17 cellular contexts compared by ENCODE assay signal in genomic region chr10:3225589-3225988, GRCh38. TPM values are rescaled to one million over a fixed set of nuclear protein-coding genes. Genes with fewer than 3 reads are reported as not detected.
DNase-seq lines count a peak whose midpoint lies in the region; TF ChIP-seq lines count a peak whose summit lies in the region.
"Had no signal": no experiment of that assay in that cellular context is flagged by ENCODE, and none has a peak within 500 bp of the region (broad histone marks: within the 10 kb centered on the region; RNA-seq: fewer than 3 reads in every experiment).

No MANE protein-coding gene starts in this region.

- H3K36me3 ChIP-seq in mesodermal cell (ENCODE audit: control insufficient read depth, insufficient read depth, low read length) = no peaks in the 10 kb centered on the region
- no peaks in the 10 kb centered on the region for H3K36me3 ChIP-seq in spleen
- H3K36me3 ChIP-seq: BLaER1, uterus had no signal

- peaks cover 0 to 3% (median 0%) of the 10 kb centered on the region in 7 donors for H3K27me3 ChIP-seq in spleen (replicated peaks in 1 of 7)
- H3K27me3 ChIP-seq: BLaER1, uterus had no signal

- H3K27ac ChIP-seq in mesodermal cell (ENCODE audit: low read depth, low read length, severe bottlenecking) (peak overlapping the region; percentile 96), spleen (no peak overlapping the region), caudate nucleus (ENCODE audit: low read depth, low read length) (no peak overlapping the region)
- H3K27ac ChIP-seq: BLaER1 had no signal

- H3K4me1 ChIP-seq in mesodermal cell (ENCODE audit: control insufficient read depth, insufficient read depth, low read length, poor library complexity, severe bottlenecking) (peaks cover 73% of the 10 kb centered on the region), spleen (peaks cover 0 to 11% (median 3%) of the 10 kb centered on the region in 6 donors)
- H3K4me1 ChIP-seq: uterus had no signal

- intact Hi-C loops in spleen (cut with DNase I; ENCODE audit: low total_unique reads) = no loop called here

- WGBS in mesodermal cell (ENCODE audit: insufficient coverage in 2 of 2), 2 experiments = 94 to 100% methylated on average over 3 of the region's 3 CpGs
- WGBS in spleen, 5 donors = 73 to 94% (median 86%) methylated on average over 3 of the region's 3 CpGs

- no peak overlapping the region for H3K4me3 ChIP-seq in AG10803 (ENCODE audit: low read length)
- H3K4me3 ChIP-seq in epithelial cell of proximal tubule (ENCODE audit: low read depth, low read length) = no peak overlapping the region
- no peak overlapping the region for H3K4me3 ChIP-seq in mesodermal cell (ENCODE audit: extremely low read depth, insufficient read depth, low read length, poor library complexity, severe bottlenecking)
- H3K4me3 ChIP-seq in spleen = no peak overlapping the region
- H3K4me3 ChIP-seq: BLaER1, uterus had no signal

- TF ChIP-seq POLR2A in spleen (IDR thresholded peaks at IDR 0.05) = no peak

- DNase-seq in AG10803 (ENCODE audit: low read depth) (peak; percentile 92), RPMI7951 (ENCODE audit: low read depth) (peak; percentile 62), epithelial cell of proximal tubule (ENCODE audit: low read depth) (peak; percentile 19), spleen (no peak), NCI-H1092 treated with DMSO at 0.1 percent for 48 hours (lab: John Stamatoyannopoulos, UW) (no peak), caudate nucleus (lab: John Stamatoyannopoulos, UW) (no peak), NCI-H146 (lab: John Stamatoyannopoulos, UW) (no peak)
- DNase-seq: activated CD4-positive, alpha-beta T cell treated with anti-CD3 and anti-CD28 coated beads, Interleukin-2, amount 50 U/mL, for 4 hours; activated naive CD8-positive, alpha-beta T cell treated with anti-CD3 and anti-CD28 coated beads, Interleukin-2, amount 50 U/mL, for 24 hours; activated T-cell treated with anti-CD3 and anti-CD28 coated beads, Interleukin-2, amount 50 U/mL, for 24 hours; left ventricle myocardium superior; NCI-H1694; NCI-H446; posterior cingulate gyrus; uterus had no signal

- TF ChIP-seq CTCF in AG10803 (conservative IDR thresholded peaks at IDR 0.05; ENCODE audit: low read length) (no peak), epithelial cell of proximal tubule (conservative IDR thresholded peaks at IDR 0.05; ENCODE audit: low read depth, low read length) (no peak), spleen (IDR thresholded peaks at IDR 0.05 in 8 of 11, conservative IDR thresholded peaks at IDR 0.05 in 3 of 11) (no peak)

- H3K9me3 ChIP-seq in mesodermal cell (ENCODE audit: control insufficient read depth, low read length) (peaks cover 7% of the 10 kb centered on the region), spleen (no peaks in the 10 kb centered on the region)
- H3K9me3 ChIP-seq: BLaER1, uterus had no signal

RNA-seq across cellular contexts. Expression of gene PITRM1, which starts 53.0 kb away (rescaled TPM):
- total RNA-seq in RPMI7951 (2014; rRNA removed; shearing (Covaris generic)) = 61.2 and 62.5 TPM in 2 replicates
- total RNA-seq in epithelial cell of proximal tubule (69.9 and 172 TPM in 2 replicates), spleen (10 to 100 TPM; 51.5 to 63.2 (median 56.8) TPM)
- polyA plus RNA-seq in mesodermal cell (2013, experiment 1 of 2) = 49.5 TPM
- 49.9 TPM for polyA plus RNA-seq in mesodermal cell (2013, experiment 2 of 2)
- 10 to 100 TPM; 38.5 to 50.9 (median 46.6) TPM for polyA plus RNA-seq in spleen

Comparison
In these comparisons a context has a peak if more than half of its experiments do, and no peak if none do; other contexts are left out.
1. DNase-seq: peak in AG10803 (single experiment), RPMI7951 (single experiment) and epithelial cell of proximal tubule (single experiment); none in spleen (single experiment), NCI-H1092 treated with DMSO at 0.1 percent for 48 hours (single experiment), caudate nucleus (0 of 61) and NCI-H146 (single experiment).